Comparison of ENCODE assay signal across 1 cellular context in the genomic region with DNA sequence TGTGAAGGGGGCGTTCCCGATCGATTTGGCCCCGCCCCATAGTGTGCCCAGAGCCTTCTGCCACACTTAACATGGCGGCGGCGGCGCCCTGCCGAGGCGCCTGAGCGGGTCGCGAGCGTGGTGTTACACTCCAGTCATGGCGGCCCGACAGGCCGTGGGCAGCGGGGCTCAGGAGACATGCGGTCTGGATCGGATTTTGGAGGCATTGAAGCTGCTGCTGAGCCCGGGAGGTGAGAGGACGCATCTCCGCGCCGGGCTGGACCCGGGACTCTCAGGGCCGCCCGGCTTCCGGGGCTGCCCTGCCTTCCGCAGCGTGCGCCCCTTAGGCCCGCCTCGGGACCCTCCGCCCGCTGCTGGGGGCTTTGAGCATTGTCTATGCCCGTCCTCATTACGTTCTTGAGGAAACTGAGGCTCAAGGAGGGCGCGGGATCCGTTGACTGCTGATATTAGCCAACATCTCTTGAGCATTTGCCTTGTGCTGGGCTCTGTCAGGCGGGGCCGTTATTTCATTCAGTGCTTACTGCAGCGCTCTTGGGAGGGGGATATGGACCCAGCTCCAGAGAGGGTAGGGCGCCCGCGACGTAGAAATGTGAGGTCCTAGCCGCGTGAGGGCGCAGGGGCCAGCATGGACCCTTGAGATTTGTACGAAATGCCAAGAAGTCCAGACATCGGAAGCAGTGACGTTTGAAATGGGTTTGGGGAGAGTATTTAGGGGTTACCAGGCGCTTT.
TF ChIP-seq lines count a peak whose summit lies in the region.

TANGO6 (plus strand) TSS at position 50 of the 729 bp plus-strand sequence; CDS start at position 137, 87 bp downstream.

TF ChIP-seq in HEK293, 187 proteins besides CTCF, POLR2A, EP300 and RAD21 (continued from another document and continues in another):
- TF ChIP-seq, protein P1, sequence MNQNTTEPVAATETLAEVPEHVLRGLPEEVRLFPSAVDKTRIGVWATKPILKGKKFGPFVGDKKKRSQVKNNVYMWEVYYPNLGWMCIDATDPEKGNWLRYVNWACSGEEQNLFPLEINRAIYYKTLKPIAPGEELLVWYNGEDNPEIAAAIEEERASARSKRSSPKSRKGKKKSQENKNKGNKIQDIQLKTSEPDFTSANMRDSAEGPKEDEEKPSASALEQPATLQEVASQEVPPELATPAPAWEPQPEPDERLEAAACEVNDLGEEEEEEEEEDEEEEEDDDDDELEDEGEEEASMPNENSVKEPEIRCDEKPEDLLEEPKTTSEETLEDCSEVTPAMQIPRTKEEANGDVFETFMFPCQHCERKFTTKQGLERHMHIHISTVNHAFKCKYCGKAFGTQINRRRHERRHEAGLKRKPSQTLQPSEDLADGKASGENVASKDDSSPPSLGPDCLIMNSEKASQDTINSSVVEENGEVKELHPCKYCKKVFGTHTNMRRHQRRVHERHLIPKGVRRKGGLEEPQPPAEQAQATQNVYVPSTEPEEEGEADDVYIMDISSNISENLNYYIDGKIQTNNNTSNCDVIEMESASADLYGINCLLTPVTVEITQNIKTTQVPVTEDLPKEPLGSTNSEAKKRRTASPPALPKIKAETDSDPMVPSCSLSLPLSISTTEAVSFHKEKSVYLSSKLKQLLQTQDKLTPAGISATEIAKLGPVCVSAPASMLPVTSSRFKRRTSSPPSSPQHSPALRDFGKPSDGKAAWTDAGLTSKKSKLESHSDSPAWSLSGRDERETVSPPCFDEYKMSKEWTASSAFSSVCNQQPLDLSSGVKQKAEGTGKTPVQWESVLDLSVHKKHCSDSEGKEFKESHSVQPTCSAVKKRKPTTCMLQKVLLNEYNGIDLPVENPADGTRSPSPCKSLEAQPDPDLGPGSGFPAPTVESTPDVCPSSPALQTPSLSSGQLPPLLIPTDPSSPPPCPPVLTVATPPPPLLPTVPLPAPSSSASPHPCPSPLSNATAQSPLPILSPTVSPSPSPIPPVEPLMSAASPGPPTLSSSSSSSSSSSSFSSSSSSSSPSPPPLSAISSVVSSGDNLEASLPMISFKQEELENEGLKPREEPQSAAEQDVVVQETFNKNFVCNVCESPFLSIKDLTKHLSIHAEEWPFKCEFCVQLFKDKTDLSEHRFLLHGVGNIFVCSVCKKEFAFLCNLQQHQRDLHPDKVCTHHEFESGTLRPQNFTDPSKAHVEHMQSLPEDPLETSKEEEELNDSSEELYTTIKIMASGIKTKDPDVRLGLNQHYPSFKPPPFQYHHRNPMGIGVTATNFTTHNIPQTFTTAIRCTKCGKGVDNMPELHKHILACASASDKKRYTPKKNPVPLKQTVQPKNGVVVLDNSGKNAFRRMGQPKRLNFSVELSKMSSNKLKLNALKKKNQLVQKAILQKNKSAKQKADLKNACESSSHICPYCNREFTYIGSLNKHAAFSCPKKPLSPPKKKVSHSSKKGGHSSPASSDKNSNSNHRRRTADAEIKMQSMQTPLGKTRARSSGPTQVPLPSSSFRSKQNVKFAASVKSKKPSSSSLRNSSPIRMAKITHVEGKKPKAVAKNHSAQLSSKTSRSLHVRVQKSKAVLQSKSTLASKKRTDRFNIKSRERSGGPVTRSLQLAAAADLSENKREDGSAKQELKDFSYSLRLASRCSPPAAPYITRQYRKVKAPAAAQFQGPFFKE (tag by site-specific recombination; IDR thresholded peaks at IDR 0.05; ENCODE audit: borderline replicate concordance): no peak
- TF ChIP-seq, protein P2, sequence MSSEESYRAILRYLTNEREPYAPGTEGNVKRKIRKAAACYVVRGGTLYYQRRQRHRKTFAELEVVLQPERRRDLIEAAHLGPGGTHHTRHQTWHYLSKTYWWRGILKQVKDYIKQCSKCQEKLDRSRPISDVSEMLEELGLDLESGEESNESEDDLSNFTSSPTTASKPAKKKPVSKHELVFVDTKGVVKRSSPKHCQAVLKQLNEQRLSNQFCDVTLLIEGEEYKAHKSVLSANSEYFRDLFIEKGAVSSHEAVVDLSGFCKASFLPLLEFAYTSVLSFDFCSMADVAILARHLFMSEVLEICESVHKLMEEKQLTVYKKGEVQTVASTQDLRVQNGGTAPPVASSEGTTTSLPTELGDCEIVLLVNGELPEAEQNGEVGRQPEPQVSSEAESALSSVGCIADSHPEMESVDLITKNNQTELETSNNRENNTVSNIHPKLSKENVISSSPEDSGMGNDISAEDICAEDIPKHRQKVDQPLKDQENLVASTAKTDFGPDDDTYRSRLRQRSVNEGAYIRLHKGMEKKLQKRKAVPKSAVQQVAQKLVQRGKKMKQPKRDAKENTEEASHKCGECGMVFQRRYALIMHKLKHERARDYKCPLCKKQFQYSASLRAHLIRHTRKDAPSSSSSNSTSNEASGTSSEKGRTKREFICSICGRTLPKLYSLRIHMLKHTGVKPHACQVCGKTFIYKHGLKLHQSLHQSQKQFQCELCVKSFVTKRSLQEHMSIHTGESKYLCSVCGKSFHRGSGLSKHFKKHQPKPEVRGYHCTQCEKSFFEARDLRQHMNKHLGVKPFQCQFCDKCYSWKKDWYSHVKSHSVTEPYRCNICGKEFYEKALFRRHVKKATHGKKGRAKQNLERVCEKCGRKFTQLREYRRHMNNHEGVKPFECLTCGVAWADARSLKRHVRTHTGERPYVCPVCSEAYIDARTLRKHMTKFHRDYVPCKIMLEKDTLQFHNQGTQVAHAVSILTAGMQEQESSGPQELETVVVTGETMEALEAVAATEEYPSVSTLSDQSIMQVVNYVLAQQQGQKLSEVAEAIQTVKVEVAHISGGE (tag by site-specific recombination; conservative IDR thresholded peaks at IDR 0.05; ENCODE audit: low read depth): peak; percentile 91
- TF ChIP-seq ZNF169 (tag by site-specific recombination; IDR thresholded peaks at IDR 0.05): no peak
- peak; percentile 83 for TF ChIP-seq ZBTB17 (tag by site-specific recombination; IDR thresholded peaks at IDR 0.05)
- TF ChIP-seq ELK4 (IDR thresholded peaks at IDR 0.05; ENCODE audit: borderline replicate concordance, low read depth, low read length): no peak
- TF ChIP-seq ZNF19 (tag by site-specific recombination; IDR thresholded peaks at IDR 0.05; ENCODE audit: low read depth): no peak
- TF ChIP-seq ZSCAN16 (tag by site-specific recombination; IDR thresholded peaks at IDR 0.05): peak; percentile 67; the same call in 1 of the 2 replicates
- TF ChIP-seq GFI1B (tag by site-specific recombination; IDR thresholded peaks at IDR 0.05): no peak
- no peak for TF ChIP-seq ZNF585B (tag by site-specific recombination; IDR thresholded peaks at IDR 0.05)
- 0 out of 2 replicates have a peak, but pooled peaks have one; percentile 30 for TF ChIP-seq ZNF580 (tag by site-specific recombination; IDR thresholded peaks at IDR 0.05)
- TF ChIP-seq, protein P3, sequence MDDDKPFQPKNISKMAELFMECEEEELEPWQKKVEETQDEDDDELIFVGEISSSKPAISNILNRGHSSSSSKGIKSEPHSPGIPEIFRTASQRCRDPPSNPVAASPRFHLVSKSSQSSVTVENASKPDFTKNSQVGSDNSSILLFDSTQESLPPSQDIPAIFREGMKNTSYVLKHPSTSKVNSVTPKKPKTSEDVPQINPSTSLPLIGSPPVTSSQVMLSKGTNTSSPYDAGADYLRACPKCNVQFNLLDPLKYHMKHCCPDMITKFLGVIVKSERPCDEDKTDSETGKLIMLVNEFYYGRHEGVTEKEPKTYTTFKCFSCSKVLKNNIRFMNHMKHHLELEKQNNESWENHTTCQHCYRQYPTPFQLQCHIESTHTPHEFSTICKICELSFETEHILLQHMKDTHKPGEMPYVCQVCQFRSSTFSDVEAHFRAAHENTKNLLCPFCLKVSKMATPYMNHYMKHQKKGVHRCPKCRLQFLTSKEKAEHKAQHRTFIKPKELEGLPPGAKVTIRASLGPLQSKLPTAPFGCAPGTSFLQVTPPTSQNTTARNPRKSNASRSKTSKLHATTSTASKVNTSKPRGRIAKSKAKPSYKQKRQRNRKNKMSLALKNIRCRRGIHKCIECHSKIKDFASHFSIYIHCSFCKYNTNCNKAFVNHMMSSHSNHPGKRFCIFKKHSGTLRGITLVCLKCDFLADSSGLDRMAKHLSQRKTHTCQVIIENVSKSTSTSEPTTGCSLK (tag by site-specific recombination; IDR thresholded peaks at IDR 0.05): no peak
- TF ChIP-seq ZNF830 (tag by site-specific recombination; IDR thresholded peaks at IDR 0.05; ENCODE audit: low read depth): no peak
- TF ChIP-seq KLF10 (tag by site-specific recombination; IDR thresholded peaks at IDR 0.05): no peak
- TF ChIP-seq, protein P4, sequence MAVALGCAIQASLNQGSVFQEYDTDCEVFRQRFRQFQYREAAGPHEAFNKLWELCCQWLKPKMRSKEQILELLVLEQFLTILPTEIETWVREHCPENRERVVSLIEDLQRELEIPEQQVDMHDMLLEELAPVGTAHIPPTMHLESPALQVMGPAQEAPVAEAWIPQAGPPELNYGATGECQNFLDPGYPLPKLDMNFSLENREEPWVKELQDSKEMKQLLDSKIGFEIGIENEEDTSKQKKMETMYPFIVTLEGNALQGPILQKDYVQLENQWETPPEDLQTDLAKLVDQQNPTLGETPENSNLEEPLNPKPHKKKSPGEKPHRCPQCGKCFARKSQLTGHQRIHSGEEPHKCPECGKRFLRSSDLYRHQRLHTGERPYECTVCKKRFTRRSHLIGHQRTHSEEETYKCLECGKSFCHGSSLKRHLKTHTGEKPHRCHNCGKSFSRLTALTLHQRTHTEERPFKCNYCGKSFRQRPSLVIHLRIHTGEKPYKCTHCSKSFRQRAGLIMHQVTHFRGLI (tag by site-specific recombination; IDR thresholded peaks at IDR 0.05): no peak
- no peak for TF ChIP-seq BCL11B (tag by site-specific recombination; IDR thresholded peaks at IDR 0.05; ENCODE audit: low read depth)
- peak; percentile 60 for TF ChIP-seq SP2 (tag by site-specific recombination; IDR thresholded peaks at IDR 0.05)
- 0 out of 2 replicates have a peak, but pooled peaks have one; percentile 21 for TF ChIP-seq ZNF391 (tag by site-specific recombination; IDR thresholded peaks at IDR 0.05; ENCODE audit: borderline replicate concordance, low read depth)
- no peak for TF ChIP-seq ZNF621 (tag by site-specific recombination; IDR thresholded peaks at IDR 0.05)
- TF ChIP-seq ZNF23 (tag by site-specific recombination; IDR thresholded peaks at IDR 0.05; ENCODE audit: borderline replicate concordance): no peak
- TF ChIP-seq ZNF501 (tag by site-specific recombination; IDR thresholded peaks at IDR 0.05): peak; percentile 41; the same call in 1 of the 2 replicates
- peak; percentile 80; the same call in 1 of the 2 replicates for TF ChIP-seq ZNF692 (tag by site-specific recombination; IDR thresholded peaks at IDR 0.05)
- TF ChIP-seq KLF16 (tag by site-specific recombination; IDR thresholded peaks at IDR 0.05): peak; percentile 86; the same call in 1 of the 2 replicates
- peak; percentile 83 for TF ChIP-seq HIC1 (tag by site-specific recombination; IDR thresholded peaks at IDR 0.05)
- TF ChIP-seq ZNF324 (tag by site-specific recombination; IDR thresholded peaks at IDR 0.05): 0 out of 2 replicates have a peak, but pooled peaks have one; percentile 68
- TF ChIP-seq ZNF394 (tag by site-specific recombination; IDR thresholded peaks at IDR 0.05; ENCODE audit: borderline replicate concordance): 0 out of 2 replicates have a peak, but pooled peaks have one; percentile 7
- TF ChIP-seq BCL11A (tag by site-specific recombination; IDR thresholded peaks at IDR 0.05; ENCODE audit: low read depth): no peak
- 0 out of 2 replicates have a peak, but pooled peaks have one; percentile 21 for TF ChIP-seq ZBTB7A (tag by site-specific recombination; IDR thresholded peaks at IDR 0.05; ENCODE audit: low read depth)
- TF ChIP-seq ZNF645 (tag by site-specific recombination; IDR thresholded peaks at IDR 0.05): no peak
- TF ChIP-seq ZNF274 (IDR thresholded peaks at IDR 0.05; ENCODE audit: low read length): no peak
- no peak for TF ChIP-seq ZNF274 (tag by site-specific recombination; IDR thresholded peaks at IDR 0.05; ENCODE audit: borderline replicate concordance)
